Comparison of ENCODE assay signal across 1 cellular context in the genomic region with DNA sequence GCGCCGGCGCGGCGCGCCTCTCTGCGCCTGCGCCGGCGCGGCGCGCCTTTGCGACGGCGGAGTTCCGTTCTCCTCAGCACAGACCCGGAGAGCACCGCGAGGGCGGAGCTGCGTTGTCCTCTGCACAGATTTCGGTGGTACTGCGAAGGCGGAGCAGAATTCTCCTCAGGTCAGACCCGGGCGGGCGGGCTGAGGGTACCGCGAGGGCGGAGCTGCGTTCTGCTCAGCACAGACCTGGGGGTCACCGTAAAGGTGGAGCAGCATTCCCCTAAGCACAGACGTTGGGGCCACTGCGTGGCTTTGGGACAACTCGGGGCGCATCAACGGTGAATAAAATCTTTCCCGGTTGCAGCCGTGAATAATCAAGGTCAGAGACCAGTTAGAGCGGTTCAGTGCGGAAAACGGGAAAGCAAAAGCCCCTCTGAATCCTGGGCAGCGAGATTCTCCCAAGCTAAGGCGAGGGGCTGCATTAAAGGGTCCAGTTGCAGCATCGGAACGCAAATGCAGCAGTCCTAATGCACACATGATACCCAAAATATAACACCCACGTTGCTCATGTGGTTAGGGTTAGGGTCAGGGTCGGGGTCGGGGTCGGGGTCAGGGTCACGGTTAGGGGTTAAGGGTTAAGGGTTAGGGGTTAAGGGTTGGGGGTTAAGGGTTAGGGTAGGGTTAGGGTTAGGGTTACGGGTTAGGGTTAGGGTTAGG.
TF ChIP-seq lines count a peak whose summit lies in the region.
"Not testable (repeated sequence)": the region's sequence is repeated elsewhere in the genome, so short reads cannot be mapped to it uniquely, and the experiment has no call there.

No MANE protein-coding gene starts in this region.

TF ChIP-seq in K562, 482 proteins besides CTCF, POLR2A, EP300 and RAD21 (continued from another document):
- TF ChIP-seq, protein P1, sequence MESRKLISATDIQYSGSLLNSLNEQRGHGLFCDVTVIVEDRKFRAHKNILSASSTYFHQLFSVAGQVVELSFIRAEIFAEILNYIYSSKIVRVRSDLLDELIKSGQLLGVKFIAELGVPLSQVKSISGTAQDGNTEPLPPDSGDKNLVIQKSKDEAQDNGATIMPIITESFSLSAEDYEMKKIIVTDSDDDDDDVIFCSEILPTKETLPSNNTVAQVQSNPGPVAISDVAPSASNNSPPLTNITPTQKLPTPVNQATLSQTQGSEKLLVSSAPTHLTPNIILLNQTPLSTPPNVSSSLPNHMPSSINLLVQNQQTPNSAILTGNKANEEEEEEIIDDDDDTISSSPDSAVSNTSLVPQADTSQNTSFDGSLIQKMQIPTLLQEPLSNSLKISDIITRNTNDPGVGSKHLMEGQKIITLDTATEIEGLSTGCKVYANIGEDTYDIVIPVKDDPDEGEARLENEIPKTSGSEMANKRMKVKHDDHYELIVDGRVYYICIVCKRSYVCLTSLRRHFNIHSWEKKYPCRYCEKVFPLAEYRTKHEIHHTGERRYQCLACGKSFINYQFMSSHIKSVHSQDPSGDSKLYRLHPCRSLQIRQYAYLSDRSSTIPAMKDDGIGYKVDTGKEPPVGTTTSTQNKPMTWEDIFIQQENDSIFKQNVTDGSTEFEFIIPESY (CRISPR knock-in tag; IDR thresholded peaks at IDR 0.05) = peak; percentile 86
- TF ChIP-seq MCM5 (IDR thresholded peaks at IDR 0.05; ENCODE audit: low read depth) = peak; percentile 98; the same call in 1 of the 2 replicates
- peak; percentile 71 to 84; a peak in 2 of 4 replicates for TF ChIP-seq TRIM24 (IDR thresholded peaks at IDR 0.05)
- peak; percentile 67 for TF ChIP-seq CREBBP (IDR thresholded peaks at IDR 0.05; ENCODE audit: low read depth, low read length)
- 0 out of 2 replicates have a peak, but pooled peaks have one; percentile 47 for TF ChIP-seq ZNF253 (CRISPR knock-in tag; conservative IDR thresholded peaks at IDR 0.05)
- TF ChIP-seq NFRKB (IDR thresholded peaks at IDR 0.05; ENCODE audit: low read depth) = 0 out of 2 replicates have a peak, but pooled peaks have one; percentile 44
- peak; percentile 94 for TF ChIP-seq MCM3 (IDR thresholded peaks at IDR 0.05)
- TF ChIP-seq MTA2 (IDR thresholded peaks at IDR 0.05; ENCODE audit: low read depth) = peak; percentile 70
- TF ChIP-seq, protein P2, sequence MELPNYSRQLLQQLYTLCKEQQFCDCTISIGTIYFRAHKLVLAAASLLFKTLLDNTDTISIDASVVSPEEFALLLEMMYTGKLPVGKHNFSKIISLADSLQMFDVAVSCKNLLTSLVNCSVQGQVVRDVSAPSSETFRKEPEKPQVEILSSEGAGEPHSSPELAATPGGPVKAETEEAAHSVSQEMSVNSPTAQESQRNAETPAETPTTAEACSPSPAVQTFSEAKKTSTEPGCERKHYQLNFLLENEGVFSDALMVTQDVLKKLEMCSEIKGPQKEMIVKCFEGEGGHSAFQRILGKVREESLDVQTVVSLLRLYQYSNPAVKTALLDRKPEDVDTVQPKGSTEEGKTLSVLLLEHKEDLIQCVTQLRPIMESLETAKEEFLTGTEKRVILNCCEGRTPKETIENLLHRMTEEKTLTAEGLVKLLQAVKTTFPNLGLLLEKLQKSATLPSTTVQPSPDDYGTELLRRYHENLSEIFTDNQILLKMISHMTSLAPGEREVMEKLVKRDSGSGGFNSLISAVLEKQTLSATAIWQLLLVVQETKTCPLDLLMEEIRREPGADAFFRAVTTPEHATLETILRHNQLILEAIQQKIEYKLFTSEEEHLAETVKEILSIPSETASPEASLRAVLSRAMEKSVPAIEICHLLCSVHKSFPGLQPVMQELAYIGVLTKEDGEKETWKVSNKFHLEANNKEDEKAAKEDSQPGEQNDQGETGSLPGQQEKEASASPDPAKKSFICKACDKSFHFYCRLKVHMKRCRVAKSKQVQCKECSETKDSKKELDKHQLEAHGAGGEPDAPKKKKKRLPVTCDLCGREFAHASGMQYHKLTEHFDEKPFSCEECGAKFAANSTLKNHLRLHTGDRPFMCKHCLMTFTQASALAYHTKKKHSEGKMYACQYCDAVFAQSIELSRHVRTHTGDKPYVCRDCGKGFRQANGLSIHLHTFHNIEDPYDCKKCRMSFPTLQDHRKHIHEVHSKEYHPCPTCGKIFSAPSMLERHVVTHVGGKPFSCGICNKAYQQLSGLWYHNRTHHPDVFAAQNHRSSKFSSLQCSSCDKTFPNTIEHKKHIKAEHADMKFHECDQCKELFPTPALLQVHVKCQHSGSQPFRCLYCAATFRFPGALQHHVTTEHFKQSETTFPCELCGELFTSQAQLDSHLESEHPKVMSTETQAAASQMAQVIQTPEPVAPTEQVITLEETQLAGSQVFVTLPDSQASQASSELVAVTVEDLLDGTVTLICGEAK (IDR thresholded peaks at IDR 0.05) = not testable (repeated sequence)
- TF ChIP-seq, protein P2 (CRISPR knock-in tag; IDR thresholded peaks at IDR 0.05) = 0 out of 2 replicates have a peak, but pooled peaks have one; percentile 4
- peak; percentile 69; the same call in 1 of the 2 replicates for TF ChIP-seq CC2D1A (IDR thresholded peaks at IDR 0.05)
- TF ChIP-seq NBN (IDR thresholded peaks at IDR 0.05; ENCODE audit: low read depth) = peak; percentile 96
- peak; percentile 80; the same call in 1 of the 2 replicates for TF ChIP-seq ESRRA (IDR thresholded peaks at IDR 0.05; ENCODE audit: borderline replicate concordance, low read depth)
- peak; percentile 99 for TF ChIP-seq NR2C1 (IDR thresholded peaks at IDR 0.05)
- peak; percentile 97 for TF ChIP-seq NR2C1 (tag; IDR thresholded peaks at IDR 0.05)
- peak; percentile 66; the same call in 1 of the 2 replicates for TF ChIP-seq OTX1 (CRISPR knock-in tag; IDR thresholded peaks at IDR 0.05)
- TF ChIP-seq ZBTB7A (IDR thresholded peaks at IDR 0.05; ENCODE audit: borderline replicate concordance, control insufficient read depth, low read depth, low read length) = 0 out of 2 replicates have a peak, but pooled peaks have one; percentile 47
TF ChIP-seq in K562: peak in this region for 20; not testable (repeated sequence) for 462.
